26 cellular contexts compared by ENCODE assay signal in the genomic region with DNA sequence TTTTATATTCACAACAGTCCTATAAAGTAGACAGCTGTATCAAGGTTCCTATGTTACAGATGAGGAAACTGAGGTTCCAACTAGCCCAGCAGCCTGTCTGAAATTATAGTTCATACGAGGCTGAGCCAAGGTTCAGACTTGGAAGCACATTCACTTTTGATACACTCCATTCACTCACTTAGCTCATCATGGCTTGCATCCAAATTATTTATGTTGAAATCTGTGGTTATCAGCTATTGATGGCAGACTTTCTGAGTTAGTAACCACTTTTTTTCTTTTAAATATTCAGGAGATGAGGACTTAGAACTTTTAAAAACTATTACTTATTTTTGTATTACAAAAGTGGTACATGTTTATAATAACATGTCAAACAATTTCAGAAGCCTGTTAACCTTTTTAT.
"Had no signal": no experiment of that assay in that cellular context is flagged by ENCODE, and none has a peak within 500 bp of the region (broad histone marks: within the 10 kb centered on the region; RNA-seq: fewer than 3 reads in every experiment).

No MANE protein-coding gene starts in this region.

- H2AFZ ChIP-seq: hepatocyte had no signal

- H3K9me3 ChIP-seq: esophagus muscularis mucosa, gastroesophageal sphincter, heart left ventricle, ovary, psoas muscle, suprapubic skin, transverse colon, upper lobe of right lung, uterus had no signal

- H3K27ac ChIP-seq: esophagus muscularis mucosa, foreskin keratinocyte, gastroesophageal sphincter, heart left ventricle, hepatocyte, ovary, psoas muscle, right lobe of liver, suprapubic skin, transverse colon, upper lobe of right lung, uterus had no signal

- H3K27me3 ChIP-seq: foreskin keratinocyte, ovary, right lobe of liver, transverse colon, uterus had no signal

- DNase-seq: effector CD8-positive, alpha-beta T cell; endodermal cell; foreskin keratinocyte; heart left ventricle; kidney; naive thymus-derived CD8-positive, alpha-beta T cell; occipital lobe; ovary; posterior cingulate gyrus; psoas muscle; retina; right lobe of liver; stimulated activated CD4-positive, alpha-beta T cell treated with anti-CD3 and anti-CD28 coated beads, Interleukin-12 subunit alpha, Interleukin-12 subunit beta, amount 100 ng/mL, for 4 hours; stimulated activated CD4-positive, alpha-beta T cell treated with anti-CD3 and anti-CD28 coated beads, Interleukin-1b, Interleukin-23, amount 100 ng/mL, for 48 hours; stimulated activated CD4-positive, alpha-beta T cell treated with anti-CD3 and anti-CD28 coated beads, Interleukin-4, amount 100 ng/mL, for 1 hour; stimulated activated CD8-positive, alpha-beta memory T cell treated with anti-CD3 and anti-CD28 coated beads, Interleukin-4, amount 100 ng/mL, for 48 hours; stimulated activated naive CD4-positive, alpha-beta T cell; stimulated activated naive CD8-positive, alpha-beta T cell treated with anti-CD3 and anti-CD28 coated beads, Interleukin-15, amount 100 ng/mL, for 72 hours; transverse colon; upper lobe of right lung; uterus had no signal

- H3K79me2 ChIP-seq: hepatocyte had no signal

- H3K4me3 ChIP-seq: esophagus muscularis mucosa, gastroesophageal sphincter, heart left ventricle, hepatocyte, ovary, psoas muscle, right lobe of liver, smooth muscle cell, suprapubic skin, transverse colon, upper lobe of right lung, uterus had no signal

- H3K36me3 ChIP-seq: esophagus muscularis mucosa, gastroesophageal sphincter, heart left ventricle, ovary, right lobe of liver, suprapubic skin, transverse colon, upper lobe of right lung, uterus had no signal

- H3K4me1 ChIP-seq: uterus had no signal

- H3K4me2 ChIP-seq: hepatocyte, smooth muscle cell had no signal
